In the genomic region with DNA sequence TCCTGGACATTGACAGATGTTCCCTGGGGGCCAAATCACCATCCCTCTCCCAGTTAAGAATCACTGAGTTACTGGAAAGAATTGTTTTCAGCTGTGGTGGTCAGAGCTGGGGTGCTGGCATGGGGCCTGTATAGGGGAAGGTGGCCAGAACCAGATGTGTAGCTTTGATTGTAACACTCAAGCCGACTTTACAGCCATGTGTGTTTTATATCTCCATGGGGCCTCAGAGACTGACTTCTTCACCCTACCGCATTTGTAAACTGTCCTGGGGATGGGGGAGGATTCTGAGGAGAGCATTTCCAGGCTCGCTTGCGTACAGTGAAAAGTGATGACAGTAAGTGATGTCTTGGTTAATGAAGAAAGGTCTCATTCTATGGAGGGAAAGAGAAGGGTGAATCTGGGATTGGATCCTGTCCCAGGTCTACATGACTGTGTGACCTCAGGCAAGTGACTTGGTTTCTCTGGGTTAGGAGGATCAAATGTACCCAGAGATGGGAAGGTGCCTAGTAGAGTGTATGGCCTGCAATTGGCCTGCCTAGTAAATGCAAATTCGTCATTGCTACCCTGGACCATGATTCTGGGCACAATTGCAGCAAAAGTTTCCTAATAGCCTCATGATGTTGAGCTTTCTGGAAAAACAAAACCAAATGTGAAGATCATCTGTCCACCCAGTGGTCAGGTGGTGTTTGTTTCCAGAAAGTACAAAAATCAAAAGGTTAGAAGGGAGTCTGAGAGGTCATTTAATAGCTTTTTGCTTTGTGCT, we compare ENCODE assay signal across 1 cellular context.
TF ChIP-seq lines count a peak whose summit lies in the region.

No MANE protein-coding gene starts in this region.

TF ChIP-seq in H1, 55 proteins besides CTCF, POLR2A, EP300 and RAD21:
- TF ChIP-seq TEAD4 (IDR thresholded peaks at IDR 0.05; ENCODE audit: low read depth, low read length) (no peak), ZNF274 (IDR thresholded peaks at IDR 0.05; ENCODE audit: borderline replicate concordance, extremely low read depth, low read length) (no peak), PHF8 (conservative IDR thresholded peaks at IDR 0.05; ENCODE audit: low read depth, low read length) (no peak), BRCA1 (IDR thresholded peaks at IDR 0.05; ENCODE audit: low read depth, low read length) (no peak), SP2 (IDR thresholded peaks at IDR 0.05; ENCODE audit: low read length) (no peak), HDAC6 (IDR thresholded peaks at IDR 0.05; ENCODE audit: low read depth, low read length) (no peak)
- TF ChIP-seq, protein P1, sequence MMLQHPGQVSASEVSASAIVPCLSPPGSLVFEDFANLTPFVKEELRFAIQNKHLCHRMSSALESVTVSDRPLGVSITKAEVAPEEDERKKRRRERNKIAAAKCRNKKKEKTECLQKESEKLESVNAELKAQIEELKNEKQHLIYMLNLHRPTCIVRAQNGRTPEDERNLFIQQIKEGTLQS (IDR thresholded peaks at IDR 0.05; ENCODE audit: insufficient read depth, low read depth, low read length) = no peak
